ENCODE assay signal across 10 cellular contexts in the genomic region with DNA sequence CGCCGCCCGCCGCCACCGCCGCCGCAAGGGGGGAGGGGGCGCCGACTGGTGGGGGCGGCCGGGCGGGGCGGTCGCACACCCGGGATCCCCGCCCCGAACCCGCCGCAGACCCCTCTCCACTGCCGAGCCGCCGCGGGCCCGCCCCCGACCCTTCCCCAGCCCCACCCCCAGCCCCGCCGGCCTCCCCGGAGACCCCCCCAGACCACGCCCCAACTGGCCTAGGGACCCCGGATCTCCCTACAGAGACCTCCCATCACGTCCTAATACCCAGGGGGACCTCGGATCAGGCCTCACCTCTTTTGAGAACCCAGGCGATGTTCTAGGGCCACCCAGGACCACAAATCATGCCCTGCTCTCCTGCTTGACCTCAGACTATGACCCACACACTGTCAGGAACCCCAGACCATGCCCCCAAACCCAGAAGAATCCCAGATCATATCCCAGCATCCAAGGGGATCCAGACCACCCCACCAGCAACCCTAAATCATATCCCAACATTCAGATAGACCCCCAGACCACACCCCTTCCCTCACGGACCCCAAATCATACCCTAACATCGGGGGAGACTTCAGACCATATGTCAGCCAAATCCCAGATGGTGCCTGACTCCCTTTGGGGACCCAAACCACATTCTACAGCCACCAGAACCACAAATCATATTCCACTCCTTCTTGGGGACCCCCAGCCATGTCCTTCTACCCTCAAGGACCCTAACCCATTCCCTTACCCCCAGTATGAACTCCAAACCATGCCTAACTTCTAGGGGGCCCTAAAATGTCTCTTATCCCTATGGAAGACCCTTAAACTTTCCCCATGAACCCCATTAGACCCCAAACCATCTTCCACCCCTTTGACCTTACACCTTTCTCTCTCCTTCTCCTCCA. TPM values are rescaled to one million over a fixed set of nuclear protein-coding genes. Genes with fewer than 3 reads are reported as not detected.
DNase-seq lines count a peak whose midpoint lies in the region; ATAC-seq, FAIRE-seq and TF ChIP-seq lines count a peak whose summit lies in the region.
"Had no signal": no experiment of that assay in that cellular context is flagged by ENCODE, and none has a peak within 500 bp of the region (broad histone marks: within the 10 kb centered on the region; RNA-seq: fewer than 3 reads in every experiment).

No MANE protein-coding gene starts in this region.

- no TSS peak for BruUV-seq in PC-9 (replicated peaks; lab: Mats Ljungman, UMichigan)
- no TSS peak for BruUV-seq in endothelial cell of umbilical vein (replicated peaks; lab: Mats Ljungman, UMichigan)

- H3K4me2 ChIP-seq in PC-9 (peak overlapping the region; percentile 53; the same call in 1 of the 2 replicates), endothelial cell of umbilical vein (ENCODE audit: insufficient read depth, low read length) (no peak overlapping the region)

- TF ChIP-seq POLR2A in endothelial cell of umbilical vein (IDR thresholded peaks at IDR 0.05; ENCODE audit: low read depth, low read length), result no peak

- peaks cover 5% of the 10 kb centered on the region; the same call in 1 of the 2 replicates for H3F3A ChIP-seq in PC-9 (ENCODE audit: insufficient read depth, low read depth)

- POLR2A ChIA-PET in PC-9 (lab: Charles Lee; ENCODE audit: unreplicated experiment) (no interaction called here), endothelial cell of umbilical vein (lab: Charles Lee) (no interaction called here)

- TF ChIP-seq CTCF in PC-9 (conservative IDR thresholded peaks at IDR 0.05) (no peak), endothelial cell of umbilical vein (IDR thresholded peaks at IDR 0.05; ENCODE audit: extremely low read depth in 1 of 2, insufficient read depth in 1 of 2, low read depth in 1 of 2, low read length in 2 of 2) (no peak), left lung (IDR thresholded peaks at IDR 0.05) (no peak)

- H3K9me1 ChIP-seq in endothelial cell of umbilical vein (replicated peaks; ENCODE audit: control insufficient read depth, extremely low read depth, insufficient read depth, low read length), result no peaks in the 10 kb centered on the region

- peaks cover 11% of the 10 kb centered on the region for H3K4me1 ChIP-seq in PC-9 (replicated peaks; ENCODE audit: insufficient read depth)
- peaks cover 5% of the 10 kb centered on the region for H3K4me1 ChIP-seq in endothelial cell of umbilical vein (ENCODE audit: control insufficient read depth, extremely low read depth, insufficient read depth, low read length)
- no peaks in the 10 kb centered on the region for H3K4me1 ChIP-seq in small intestine (ENCODE audit: control insufficient read depth in 2 of 2, insufficient read depth in 1 of 2, low read depth in 1 of 2, low read length in 1 of 2)
- peaks cover 0 to 11% of the 10 kb centered on the region in 2 donors for H3K4me1 ChIP-seq in left lung
- H3K4me1 ChIP-seq: HAP-1 had no signal

- H2AFZ ChIP-seq in PC-9 (no peak overlapping the region), endothelial cell of umbilical vein (ENCODE audit: low read depth, low read length) (peak overlapping the region; percentile 50)

- ATAC-seq in left lung (no peak), GM18861 (IDR thresholded peaks at IDR 0.05; ENCODE audit: unreplicated experiment) (no peak)

- H3K9me3 Mint-ChIP-seq in T-helper 1 cell treated with Interleukin-12 subunit alpha and Interleukin-12 subunit beta and Interleukin-4 antibody, amounts not matched to agents 30 μg/mL and 1 μg/mL, for 36 hours, result no peaks in the 10 kb centered on the region

- no peak overlapping the region for H3K27ac ChIP-seq in PC-9
- H3K27ac ChIP-seq in endothelial cell of umbilical vein (ENCODE audit: insufficient read depth, low read depth, low read length), result no peak overlapping the region
- no peak overlapping the region for H3K27ac ChIP-seq in small intestine (ENCODE audit: low read depth in 1 of 2, low read length in 1 of 2)
- H3K27ac ChIP-seq in left lung, result no peak overlapping the region

- H3K27me3 ChIP-seq in PC-9 (ENCODE audit: insufficient read depth, low read depth) (no peaks in the 10 kb centered on the region; the same call in 1 of the 2 replicates), endothelial cell of umbilical vein (ENCODE audit: control insufficient read depth in 2 of 2, insufficient read depth in 2 of 2, low read length in 2 of 2) (peaks cover 0 to 3% of the 10 kb centered on the region in 2 experiments), small intestine (ENCODE audit: control insufficient read depth in 2 of 2, insufficient read depth in 2 of 2, low read length in 2 of 2) (no peaks in the 10 kb centered on the region), left lung (peaks cover 0 to 18% of the 10 kb centered on the region in 2 donors)

- peaks cover 17% of the 10 kb centered on the region for H3K36me3 Mint-ChIP-seq in T-helper 1 cell treated with Interleukin-12 subunit alpha and Interleukin-12 subunit beta and Interleukin-4 antibody, amounts not matched to agents 30 μg/mL and 1 μg/mL, for 36 hours (ENCODE audit: low read depth)

- H3K36me3 ChIP-seq in PC-9 (ENCODE audit: low read depth), result no peaks in the 10 kb centered on the region
- H3K36me3 ChIP-seq in endothelial cell of umbilical vein (ENCODE audit: control insufficient read depth in 2 of 2, extremely low read depth in 1 of 2, insufficient read depth in 2 of 2, low read length in 2 of 2), result no peaks in the 10 kb centered on the region
- no peaks in the 10 kb centered on the region for H3K36me3 ChIP-seq in small intestine (ENCODE audit: control insufficient read depth in 2 of 2, insufficient read depth in 2 of 2, low read length in 2 of 2)
- no peaks in the 10 kb centered on the region for H3K36me3 ChIP-seq in left lung
- H3K36me3 ChIP-seq: HAP-1 had no signal

- peaks cover 8% of the 10 kb centered on the region for H3K27me3 Mint-ChIP-seq in T-helper 1 cell treated with Interleukin-12 subunit alpha and Interleukin-12 subunit beta and Interleukin-4 antibody, amounts not matched to agents 30 μg/mL and 1 μg/mL, for 36 hours (ENCODE audit: low read depth)

- dilution Hi-C loops in endothelial cell of umbilical vein (cut with MboI; ENCODE audit: extremely low pct_ligation_motif_present, low sequenced_read_pairs), result no loop called here

- H3K4me3 ChIP-seq in PC-9 (no peak overlapping the region), endothelial cell of umbilical vein (replicated peaks in 1 of 3; ENCODE audit: insufficient read depth in 1 of 3, low read depth in 1 of 3, low read length in 3 of 3) (peak overlapping the region in 1 of 3 experiments; percentile 3), small intestine (ENCODE audit: low read depth in 1 of 2, low read length in 2 of 2) (peak overlapping the region; percentile 48 to 64), left lung (no peak overlapping the region)

- H3K9ac ChIP-seq in endothelial cell of umbilical vein (replicated peaks; ENCODE audit: extremely low read depth, insufficient read depth, low read length), result no peak overlapping the region

- WGBS in small intestine, 3 donors, result 5 to 33% (median 18%) methylated on average over 4 to 27 of the region's 35 CpGs

- no peaks in the 10 kb centered on the region for H3K9me2 ChIP-seq in PC-9 (ENCODE audit: insufficient read depth)

- FAIRE-seq in endothelial cell of umbilical vein (lab: Jason Lieb, UNC) (no peak), small intestine (lab: Jason Lieb, UNC) (no peak)

- no peaks in the 10 kb centered on the region for H3K9me3 ChIP-seq in PC-9 (ENCODE audit: insufficient read depth, low read depth)
- no peaks in the 10 kb centered on the region for H3K9me3 ChIP-seq in endothelial cell of umbilical vein (replicated peaks; ENCODE audit: control insufficient read depth, insufficient read depth, low read length)
- H3K9me3 ChIP-seq in small intestine (ENCODE audit: control insufficient read depth, low read depth), result no peaks in the 10 kb centered on the region
- H3K9me3 ChIP-seq in left lung, result no peaks in the 10 kb centered on the region
- H3K9me3 ChIP-seq: HAP-1 had no signal

- H3K4me3 Mint-ChIP-seq in T-helper 1 cell treated with Interleukin-12 subunit alpha and Interleukin-12 subunit beta and Interleukin-4 antibody, amounts not matched to agents 30 μg/mL and 1 μg/mL, for 36 hours, result peak overlapping the region; percentile 80

- CTCF ChIA-PET in PC-9 (lab: Charles Lee) (interaction anchor here (0.6 kb wide), 1 partner anchor 221 kb away, joined by 10 read pairs; no protein-coding TSS in a partner anchor), endothelial cell of umbilical vein (lab: Charles Lee) (interaction anchor here (0.6 to 1.0 kb wide), 2 partner anchors 199 to 290 kb away, joined by 5 read pairs; no protein-coding TSS in a partner anchor)

- H3K27ac Mint-ChIP-seq in T-helper 1 cell treated with Interleukin-12 subunit alpha and Interleukin-12 subunit beta and Interleukin-4 antibody, amounts not matched to agents 30 μg/mL and 1 μg/mL, for 36 hours, result peak overlapping the region; percentile 34

- H4K20me1 ChIP-seq in PC-9 (ENCODE audit: insufficient read depth) (no peaks in the 10 kb centered on the region), endothelial cell of umbilical vein (replicated peaks; ENCODE audit: control insufficient read depth, extremely low read depth, insufficient read depth, low read length) (no peaks in the 10 kb centered on the region)

- peaks cover 21% of the 10 kb centered on the region for H3K4me1 Mint-ChIP-seq in T-helper 1 cell treated with Interleukin-12 subunit alpha and Interleukin-12 subunit beta and Interleukin-4 antibody, amounts not matched to agents 30 μg/mL and 1 μg/mL, for 36 hours (ENCODE audit: low read depth)

- intact Hi-C loops in PC-9 (cut with micrococcal nuclease; ENCODE audit: unreplicated experiment), result no loop called here
- intact Hi-C loops in endothelial cell of umbilical vein (cut with micrococcal nuclease), result no loop called here
- intact Hi-C loops in left lung (cut with DNase I), result no loop called here

- 0 out of 2 replicates have a peak, but pooled peaks cover 7% of the 10 kb centered on the region for H3K79me2 ChIP-seq in PC-9 (ENCODE audit: low read depth)
- H3K79me2 ChIP-seq in endothelial cell of umbilical vein (ENCODE audit: control insufficient read depth, insufficient read depth, low read length), result no peaks in the 10 kb centered on the region

- no peak for DNase-seq in T-helper 1 cell
- DNase-seq in PC-9, result no peak
- DNase-seq in endothelial cell of umbilical vein (ENCODE audit: low read depth, low spot score), result no peak
- no peak for DNase-seq in small intestine
- no peak for DNase-seq in left lung
- no peak for DNase-seq in activated effector memory CD4-positive, alpha-beta T cell treated with anti-CD3 and anti-CD28 coated beads, Interleukin-2, amount 50 U/mL, for 16 hours

RNA-seq across cellular contexts. Expression of a gene that starts 0.5 kb away (rescaled TPM):
- total RNA-seq in PC-9 (2021), result 2.3 and 4.0 TPM in 2 replicates
- total RNA-seq in endothelial cell of umbilical vein, result 1.4 and 1.5 TPM in 2 replicates
- 0.38 and 0.39 TPM in 2 replicates for polyA plus RNA-seq in endothelial cell of umbilical vein
- polyA plus RNA-seq in endothelial cell of umbilical vein (2011; cell fraction: cytosol; rRNA removed), result 0.13 TPM in 2 replicates
- polyA plus RNA-seq in endothelial cell of umbilical vein (2011; cell fraction: nucleus; rRNA removed), result 0.17 and 0.26 TPM in 2 replicates
- polyA plus RNA-seq in endothelial cell of umbilical vein (2012), result 0.82 and 1.2 TPM in 2 replicates
- polyA minus RNA-seq in endothelial cell of umbilical vein, result 0.22 and 0.40 TPM in 2 replicates
- polyA minus RNA-seq in endothelial cell of umbilical vein (2011; cell fraction: cytosol; rRNA and poly(A)+ RNA removed), result not detected
- polyA minus RNA-seq in endothelial cell of umbilical vein (2011; cell fraction: nucleus; rRNA and poly(A)+ RNA removed), result 0.19 TPM in 2 replicates
- polyA plus RNA-seq in small intestine, result under 1 TPM in 2 of 3 donors, not detected in 1; 0.27 to 0.76 TPM
- total RNA-seq in left lung, result 1 to 10 TPM; 1.0 to 2.3 TPM

RNA-seq across cellular contexts. Expression of a gene that starts 14.7 kb away (rescaled TPM):
- total RNA-seq in PC-9 (2021) (0.78 TPM in 1 of 2 replicates, not detected in the other), endothelial cell of umbilical vein (39.5 and 41.5 TPM in 2 replicates), left lung (100 to 1,000 TPM in 1 of 2 donors, 10 to 100 TPM in 1; 53.8 to 136 TPM)
- polyA plus RNA-seq in endothelial cell of umbilical vein (9.2 and 13.7 TPM in 2 replicates), small intestine (10 to 100 TPM in 2 of 3 donors, 1 to 10 TPM in 1; 8.1 to 46.2 (median 35.7) TPM)
- polyA plus RNA-seq in endothelial cell of umbilical vein (2011; cell fraction: cytosol; rRNA removed), result 18.9 and 28.7 TPM in 2 replicates
- 7.1 and 10.4 TPM in 2 replicates for polyA plus RNA-seq in endothelial cell of umbilical vein (2011; cell fraction: nucleus; rRNA removed)
- 10.7 and 11.9 TPM in 2 replicates for polyA plus RNA-seq in endothelial cell of umbilical vein (2012)
- 7.4 and 7.8 TPM in 2 replicates for polyA minus RNA-seq in endothelial cell of umbilical vein
- polyA minus RNA-seq in endothelial cell of umbilical vein (2011; cell fraction: cytosol; rRNA and poly(A)+ RNA removed), result not detected
- polyA minus RNA-seq in endothelial cell of umbilical vein (2011; cell fraction: nucleus; rRNA and poly(A)+ RNA removed), result 2.1 TPM in 1 of 2 replicates, not detected in the other

RNA-seq across cellular contexts. Expression of a gene that starts 21.0 kb away (rescaled TPM):
- total RNA-seq in PC-9 (2021) (152 and 163 TPM in 2 replicates), endothelial cell of umbilical vein (82.1 and 87.7 TPM in 2 replicates), left lung (10 to 100 TPM; 74.1 to 77.0 TPM)
- polyA plus RNA-seq in endothelial cell of umbilical vein (84.2 and 98.0 TPM in 2 replicates), small intestine (10 to 100 TPM; 37.8 to 63.9 (median 49.6) TPM)
- 53.6 and 62.8 TPM in 2 replicates for polyA plus RNA-seq in endothelial cell of umbilical vein (2011; cell fraction: cytosol; rRNA removed)
- 78.4 and 97.3 TPM in 2 replicates for polyA plus RNA-seq in endothelial cell of umbilical vein (2011; cell fraction: nucleus; rRNA removed)
- polyA plus RNA-seq in endothelial cell of umbilical vein (2012), result 66.5 and 79.2 TPM in 2 replicates
- polyA minus RNA-seq in endothelial cell of umbilical vein, result 50.7 and 57.0 TPM in 2 replicates
- polyA minus RNA-seq in endothelial cell of umbilical vein (2011; cell fraction: cytosol; rRNA and poly(A)+ RNA removed), result 55.6 TPM
- 39.8 and 43.1 TPM in 2 replicates for polyA minus RNA-seq in endothelial cell of umbilical vein (2011; cell fraction: nucleus; rRNA and poly(A)+ RNA removed)

RNA-seq across cellular contexts. Expression of a gene that starts 25.0 kb away (rescaled TPM):
- total RNA-seq in PC-9 (2021) (not detected in 2 replicates), endothelial cell of umbilical vein (not detected in 2 replicates), left lung (not detected)
- polyA plus RNA-seq in endothelial cell of umbilical vein (not detected in 2 replicates), small intestine (not detected)
- not detected in 2 replicates for polyA plus RNA-seq in endothelial cell of umbilical vein (2011; cell fraction: cytosol; rRNA removed)
- not detected in 2 replicates for polyA plus RNA-seq in endothelial cell of umbilical vein (2011; cell fraction: nucleus; rRNA removed)
- polyA plus RNA-seq in endothelial cell of umbilical vein (2012), result not detected in 2 replicates
- polyA minus RNA-seq in endothelial cell of umbilical vein, result not detected in 2 replicates
- polyA minus RNA-seq in endothelial cell of umbilical vein (2011; cell fraction: cytosol; rRNA and poly(A)+ RNA removed), result not detected
- not detected in 2 replicates for polyA minus RNA-seq in endothelial cell of umbilical vein (2011; cell fraction: nucleus; rRNA and poly(A)+ RNA removed)
- total RNA-seq: left colon had no signal

RNA-seq across cellular contexts. Expression of a gene that starts 53.0 kb away (rescaled TPM):
- not detected in 2 replicates for total RNA-seq in PC-9 (2021)
- not detected in 2 replicates for total RNA-seq in endothelial cell of umbilical vein
- not detected in 2 replicates for polyA plus RNA-seq in endothelial cell of umbilical vein
- not detected in 2 replicates for polyA plus RNA-seq in endothelial cell of umbilical vein (2011; cell fraction: cytosol; rRNA removed)
- not detected in 2 replicates for polyA plus RNA-seq in endothelial cell of umbilical vein (2011; cell fraction: nucleus; rRNA removed)
- polyA plus RNA-seq in endothelial cell of umbilical vein (2012), result not detected in 2 replicates
- not detected in 2 replicates for polyA minus RNA-seq in endothelial cell of umbilical vein
- polyA minus RNA-seq in endothelial cell of umbilical vein (2011; cell fraction: cytosol; rRNA and poly(A)+ RNA removed), result not detected
- polyA minus RNA-seq in endothelial cell of umbilical vein (2011; cell fraction: nucleus; rRNA and poly(A)+ RNA removed), result not detected in 2 replicates
- not detected for polyA plus RNA-seq in small intestine
- not detected for total RNA-seq in left lung
- total RNA-seq: left colon had no signal

Comparison
In these comparisons a context has a peak if more than half of its experiments do, and no peak if none do; other contexts are left out.
1. H3K4me3 ChIP-seq: peak in small intestine (2 of 2); none in PC-9 (single experiment) and left lung (0 of 2).
2. RNA of a gene that starts 14.7 kb away (total RNA-seq): 53.8 to 136 TPM in left lung and 39.5 to 41.5 TPM in endothelial cell of umbilical vein; 0.78 TPM in PC-9; every median in the first group is over 10 times any median in the second.